Comparison of ENCODE assay signal across 22 cellular contexts in genomic region chr6:137981758-137982157, GRCh38.
DNase-seq lines count a peak whose midpoint lies in the region; ATAC-seq and TF ChIP-seq lines count a peak whose summit lies in the region.
"Had no signal": no experiment of that assay in that cellular context is flagged by ENCODE, and none has a peak within 500 bp of the region (broad histone marks: within the 10 kb centered on the region; RNA-seq: fewer than 3 reads in every experiment).

No MANE protein-coding gene starts in this region.

- DNase-seq in CD8-positive, alpha-beta T cell: no peak
- DNase-seq in NCI-H2171 (lab: John Stamatoyannopoulos, UW): peak; percentile 4
- DNase-seq in effector memory CD4-positive, alpha-beta T cell: no peak
- DNase-seq in anterior cingulate cortex (lab: John Stamatoyannopoulos, UW): no peak
- no peak for DNase-seq in activated gamma-delta T cell (lab: John Stamatoyannopoulos, UW)
- DNase-seq: 8988T, ACHN, AML-193, BE2C, Calu3, COR-L47, DMS79, EL, GDM1, GOT3 had no signal

- no peaks in the 10 kb centered on the region for H3K36me3 ChIP-seq in CD8-positive, alpha-beta T cell (ENCODE audit: insufficient read depth, low read length)
- H3K36me3 ChIP-seq in effector memory CD4-positive, alpha-beta T cell (ENCODE audit: control insufficient read depth, insufficient read depth, low read length): no peaks in the 10 kb centered on the region
- H3K36me3 ChIP-seq: BE2C; BLaER1 treated with 17β-estradiol and CSF1 and Interleukin-3, amounts not matched to agents 10 nM and 100 nM; HAP-1 had no signal

- no peaks in the 10 kb centered on the region for H3K9me3 Mint-ChIP-seq in CD8-positive, alpha-beta T cell
- H3K9me3 Mint-ChIP-seq: CD4-positive, alpha-beta T cell had no signal

- H3K27me3 ChIP-seq in CD8-positive, alpha-beta T cell (ENCODE audit: insufficient read depth, low read length): no peaks in the 10 kb centered on the region
- H3K27me3 ChIP-seq in effector memory CD4-positive, alpha-beta T cell (replicated peaks; ENCODE audit: control insufficient read depth, insufficient read depth, low read length, poor library complexity, severe bottlenecking): no peaks in the 10 kb centered on the region
- H3K27me3 ChIP-seq: BE2C; BLaER1 treated with 17β-estradiol and CSF1 and Interleukin-3, amounts not matched to agents 10 nM and 100 nM had no signal

- no peaks in the 10 kb centered on the region for H3K9me3 ChIP-seq in CD8-positive, alpha-beta T cell (ENCODE audit: low read length)
- no peaks in the 10 kb centered on the region for H3K9me3 ChIP-seq in effector memory CD4-positive, alpha-beta T cell (ENCODE audit: control insufficient read depth, low read length)
- H3K9me3 ChIP-seq: A549; BE2C; BLaER1 treated with 17β-estradiol and CSF1 and Interleukin-3, amounts not matched to agents 10 nM and 100 nM; HAP-1 had no signal

- H3K4me1 ChIP-seq in CD8-positive, alpha-beta T cell (ENCODE audit: insufficient read depth, low read length): peaks cover 2% of the 10 kb centered on the region
- H3K4me1 ChIP-seq in effector memory CD4-positive, alpha-beta T cell (ENCODE audit: control insufficient read depth, insufficient read depth, low read length, poor library complexity, severe bottlenecking): peaks cover 2% of the 10 kb centered on the region
- H3K4me1 ChIP-seq: A549, BE2C, HAP-1 had no signal

- POLR2A ChIA-PET in CD8-positive, alpha-beta T cell (lab: Charles Lee): no interaction called here

- no peaks in the 10 kb centered on the region for H3K36me3 Mint-ChIP-seq in CD8-positive, alpha-beta T cell
- H3K36me3 Mint-ChIP-seq: CD14-positive monocyte had no signal

- H3K27ac Mint-ChIP-seq in CD8-positive, alpha-beta T cell: peak overlapping the region; percentile 45
- H3K27ac Mint-ChIP-seq: CD14-positive monocyte had no signal

- no peak for TF ChIP-seq CTCF in CD8-positive, alpha-beta T cell (IDR thresholded peaks at IDR 0.05)

- CTCF ChIA-PET in CD8-positive, alpha-beta T cell (lab: Charles Lee): interaction anchor here (0.7 to 3.1 kb wide), 3 partner anchors 23 to 114 kb away, joined by 3 to 10 read pairs (median 4); partner anchors contain the start of gene TNFAIP3

- no peak overlapping the region for H3K4me3 ChIP-seq in CD8-positive, alpha-beta T cell (ENCODE audit: low read depth, low read length)
- H3K4me3 ChIP-seq in effector memory CD4-positive, alpha-beta T cell (ENCODE audit: insufficient read depth, low read depth, low read length, poor library complexity, severe bottlenecking): no peak overlapping the region
- H3K4me3 ChIP-seq: A549; BLaER1 treated with 17β-estradiol and CSF1 and Interleukin-3, amounts not matched to agents 10 nM and 100 nM; GM12878; HAP-1 had no signal

- H3K27ac ChIP-seq in CD8-positive, alpha-beta T cell (ENCODE audit: low read depth, low read length): no peak overlapping the region
- H3K27ac ChIP-seq in effector memory CD4-positive, alpha-beta T cell (ENCODE audit: insufficient read depth, low read length, poor library complexity, severe bottlenecking): peak overlapping the region; percentile 18
- H3K27ac ChIP-seq: A549; BLaER1 treated with 17β-estradiol and CSF1 and Interleukin-3, amounts not matched to agents 10 nM and 100 nM had no signal

- H3K4me1 Mint-ChIP-seq in CD8-positive, alpha-beta T cell (ENCODE audit: low read depth): peaks cover 13% of the 10 kb centered on the region

- no peak overlapping the region for H3K4me3 Mint-ChIP-seq in CD8-positive, alpha-beta T cell
- H3K4me3 Mint-ChIP-seq: CD14-positive monocyte; CD4-positive, alpha-beta T cell had no signal

- ATAC-seq in CD8-positive, alpha-beta T cell: no peak
- ATAC-seq in GM21390 (IDR thresholded peaks at IDR 0.05; ENCODE audit: unreplicated experiment): no peak
- ATAC-seq: A549, GM12878 had no signal

- no peaks in the 10 kb centered on the region for H3K27me3 Mint-ChIP-seq in CD8-positive, alpha-beta T cell (ENCODE audit: low read depth)
- H3K27me3 Mint-ChIP-seq: CD4-positive, alpha-beta T cell had no signal

- intact Hi-C loops in CD8-positive, alpha-beta T cell (cut with DNase I, micrococcal nuclease): no loop called here
